ENCODE assay signal across 8 cellular contexts in genomic region chr9:129886226-129887174, GRCh38. TPM values are rescaled to one million over a fixed set of nuclear protein-coding genes. Genes with fewer than 3 reads are reported as not detected.
DNase-seq lines count a peak whose midpoint lies in the region; ATAC-seq and TF ChIP-seq lines count a peak whose summit lies in the region.

No MANE protein-coding gene starts in this region.

- peak; percentile 65 to 74 for DNase-seq in activated CD4-positive, alpha-beta T cell treated with anti-CD3 and anti-CD28 coated beads, Interleukin-2, amount 50 U/mL, for 48 hours
- peak; percentile 64 to 71 for DNase-seq in erythroblast (lab: John Stamatoyannopoulos, UW)
- DNase-seq in GDM1 (lab: John Stamatoyannopoulos, UW): no peak
- no peak for DNase-seq in left lobe of liver (ENCODE audit: low spot score)
- DNase-seq in HPDE6-E6E7 (ENCODE audit: extremely low spot score): no peak
- no peak for DNase-seq in iPS-NIHi11 (ENCODE audit: low spot score)

- H3K9me3 ChIP-seq in HUES48 (ENCODE audit: control insufficient read depth, insufficient read depth, low read length) (no peaks in the 10 kb centered on the region), skeletal muscle satellite cell (replicated peaks; ENCODE audit: low read length) (no peaks in the 10 kb centered on the region)

- peak overlapping the region; percentile 47 for H3K27ac ChIP-seq in HUES48 (ENCODE audit: low read depth, low read length)

- no peak for ATAC-seq in left lobe of liver

- H3K27me3 ChIP-seq in HUES48 (ENCODE audit: control insufficient read depth, insufficient read depth, low read length) (no peaks in the 10 kb centered on the region), skeletal muscle satellite cell (ENCODE audit: control insufficient read depth, insufficient read depth, low read length) (no peaks in the 10 kb centered on the region)

- H3K4me3 ChIP-seq in HUES48 (ENCODE audit: low read depth, low read length) (no peak overlapping the region), skeletal muscle satellite cell (ENCODE audit: low read length) (peak overlapping the region; percentile 63)

- no peak for TF ChIP-seq POLR2A in erythroblast (IDR thresholded peaks at IDR 0.05; ENCODE audit: low read length)

- H3K9ac ChIP-seq in HUES48 (ENCODE audit: low read depth, low read length) (no peak overlapping the region), skeletal muscle satellite cell (ENCODE audit: low read depth, low read length) (no peak overlapping the region)

- H3K4me1 ChIP-seq in HUES48 (ENCODE audit: control insufficient read depth, insufficient read depth, low read length) (peaks cover 37% of the 10 kb centered on the region), skeletal muscle satellite cell (ENCODE audit: control insufficient read depth, insufficient read depth, low read length) (peaks cover 31% of the 10 kb centered on the region)

- peak overlapping the region; percentile 83 for H3K4me2 ChIP-seq in skeletal muscle satellite cell (ENCODE audit: low read length)

- peaks cover 5% of the 10 kb centered on the region; the same call in 1 of the 2 replicates for H3K36me3 ChIP-seq in HUES48 (ENCODE audit: control insufficient read depth, insufficient read depth, low read length)
- H3K36me3 ChIP-seq in skeletal muscle satellite cell (ENCODE audit: insufficient read depth, low read length): peaks cover 8% of the 10 kb centered on the region

RNA-seq across cellular contexts. Expression of gene USP20, which starts 51.2 kb away (rescaled TPM):
- 6.3 TPM in 2 replicates for total RNA-seq in skeletal muscle satellite cell (2012; rRNA removed)
- total RNA-seq in left lobe of liver: 16.7 TPM

RNA-seq across cellular contexts. Expression of gene C9orf78, which starts 51.4 kb away (rescaled TPM):
- 26.1 and 27.3 TPM in 2 replicates for total RNA-seq in skeletal muscle satellite cell (2012; rRNA removed)
- 27.7 TPM for total RNA-seq in left lobe of liver

Comparison
In these comparisons a context has a peak if more than half of its experiments do, and no peak if none do; other contexts are left out.
1. DNase-seq: peak in activated CD4-positive, alpha-beta T cell treated with anti-CD3 and anti-CD28 coated beads, Interleukin-2, amount 50 U/mL, for 48 hours (2 of 2) and erythroblast (2 of 2); none in GDM1 (single experiment), left lobe of liver (single experiment), HPDE6-E6E7 (single experiment) and iPS-NIHi11 (single experiment).